In the genomic region with DNA sequence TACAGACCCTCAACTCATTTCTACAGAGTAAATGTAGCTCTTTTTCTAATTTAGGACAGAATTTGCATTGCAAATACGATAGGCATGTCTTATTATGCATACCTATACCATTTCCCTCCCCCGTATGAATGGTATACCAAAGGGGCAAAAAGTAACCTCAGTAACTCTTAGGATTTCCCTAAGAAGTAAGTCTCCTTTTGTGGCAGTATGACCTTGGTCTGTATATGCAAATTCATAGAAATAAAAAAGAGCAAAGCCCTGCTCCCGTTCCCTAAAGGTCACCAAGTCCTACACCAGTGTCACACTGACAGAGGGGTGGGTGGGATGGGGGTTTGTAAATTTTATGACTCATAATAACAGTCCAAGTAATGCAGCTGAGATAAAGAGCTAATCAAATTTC, we compare ENCODE assay signal across 27 cellular contexts.
"Had no signal": no experiment of that assay in that cellular context is flagged by ENCODE, and none has a peak within 500 bp of the region (broad histone marks: within the 10 kb centered on the region; RNA-seq: fewer than 3 reads in every experiment).

No MANE protein-coding gene starts in this region.

- DNase-seq: colonic mucosa; cortex of kidney; effector CD8-positive, alpha-beta T cell; effector memory CD8-positive, alpha-beta T cell; endodermal cell; erythroblast; esophagus squamous epithelium; foreskin fibroblast; foreskin melanocyte; gastrocnemius medialis; glutamatergic neuron; head of caudate nucleus; heart right ventricle; hypothalamus; immature natural killer cell; kidney; kidney glomerular epithelial cell; left lung; left ventricle myocardium superior; lower lobe of right lung; mesenchymal stem cell; mucosa of descending colon had no signal

- H3K9me3 ChIP-seq: colonic mucosa, esophagus squamous epithelium, gastrocnemius medialis, heart right ventricle, left lung, lower lobe of right lung, mucosa of descending colon had no signal

- ATAC-seq: effector memory CD8-positive, alpha-beta T cell; esophagus mucosa; gastrocnemius medialis; heart right ventricle; left lung; left ventricle myocardium superior; lower lobe of right lung; mucosa of descending colon had no signal

- H3K4me1 Mint-ChIP-seq: immature natural killer cell had no signal

- FAIRE-seq: endometrium, kidney had no signal

- H3K27ac ChIP-seq: colonic mucosa, epithelial cell of prostate, esophagus squamous epithelium, gastrocnemius medialis, heart right ventricle, left lung, lower lobe of right lung had no signal

- H3K27me3 Mint-ChIP-seq: dendritic cell treated with granulocyte-macrophage colony-stimulating factor and Interleukin-4, amounts not matched to agents 40 ng/mL and 50 ng/mL, for 4 days had no signal

- H3K27ac Mint-ChIP-seq: dendritic cell treated with granulocyte-macrophage colony-stimulating factor and Interleukin-4, amounts not matched to agents 40 ng/mL and 50 ng/mL, for 4 days; effector memory CD8-positive, alpha-beta T cell; endodermal cell; immature natural killer cell; mesothelial cell of epicardium had no signal

- H3K36me3 ChIP-seq: colonic mucosa, esophagus squamous epithelium, gastrocnemius medialis, heart right ventricle, left lung, lower lobe of right lung had no signal

- H3K9me3 Mint-ChIP-seq: dendritic cell treated with granulocyte-macrophage colony-stimulating factor and Interleukin-4, amounts not matched to agents 40 ng/mL and 50 ng/mL, for 4 days; effector memory CD8-positive, alpha-beta T cell; endodermal cell had no signal

- H3K4me1 ChIP-seq: colonic mucosa, gastrocnemius medialis, heart right ventricle, left lung, lower lobe of right lung had no signal

- H3K36me3 Mint-ChIP-seq: immature natural killer cell, mesothelial cell of epicardium had no signal

- H3K27me3 ChIP-seq: colonic mucosa, esophagus squamous epithelium, gastrocnemius medialis, heart right ventricle, left lung had no signal

- H3K4me3 ChIP-seq: colonic mucosa, esophagus squamous epithelium, gastrocnemius medialis, heart right ventricle, left lung, lower lobe of right lung, mucosa of descending colon had no signal

- H3K4me3 Mint-ChIP-seq: dendritic cell treated with granulocyte-macrophage colony-stimulating factor and Interleukin-4, amounts not matched to agents 40 ng/mL and 50 ng/mL, for 4 days; effector memory CD8-positive, alpha-beta T cell; endodermal cell; immature natural killer cell; mesothelial cell of epicardium had no signal
